In genomic region chr5:9197881-9198260, GRCh38 we compare ENCODE assay signal across 9 cellular contexts.
DNase-seq lines count a peak whose midpoint lies in the region; ATAC-seq and TF ChIP-seq lines count a peak whose summit lies in the region.
"Had no signal": no experiment of that assay in that cellular context is flagged by ENCODE, and none has a peak within 500 bp of the region (broad histone marks: within the 10 kb centered on the region; RNA-seq: fewer than 3 reads in every experiment).

No MANE protein-coding gene starts in this region.

- H3K27ac ChIP-seq in osteoblast (ENCODE audit: low read depth, low read length) (peak overlapping the region; percentile 36), caudate nucleus (ENCODE audit: low read depth, low read length) (no peak overlapping the region)

- H3K9me3 ChIP-seq in osteoblast (ENCODE audit: low read depth, low read length): no peaks in the 10 kb centered on the region

- no peak overlapping the region for H2AFZ ChIP-seq in osteoblast (ENCODE audit: low read length)

- no peaks in the 10 kb centered on the region for H4K20me1 ChIP-seq in osteoblast (ENCODE audit: insufficient read depth, low read length)

- H3K79me2 ChIP-seq in osteoblast (ENCODE audit: insufficient read depth, low read length): no peaks in the 10 kb centered on the region

- H3K27me3 ChIP-seq in osteoblast (ENCODE audit: insufficient read depth, low read length): no peaks in the 10 kb centered on the region

- peak; percentile 65 for DNase-seq in HS-5 (ENCODE audit: low read depth)
- DNase-seq in osteoblast (ENCODE audit: insufficient read length, low spot score, missing footprints): no peak
- DNase-seq in NCI-H187 treated with DMSO at 0.1 percent for 48 hours (lab: John Stamatoyannopoulos, UW): no peak
- no peak for DNase-seq in caudate nucleus (lab: John Stamatoyannopoulos, UW)
- DNase-seq in pons (ENCODE audit: low spot score): no peak
- no peak for DNase-seq in DMS53 treated with DMSO at 0.1 percent for 48 hours (lab: John Stamatoyannopoulos, UW; ENCODE audit: unreplicated experiment)
- DNase-seq: activated B cell treated with CpG ODN at 0.5 μM for 24 hours had no signal

- ATAC-seq in GM19035 (IDR thresholded peaks at IDR 0.05; ENCODE audit: unreplicated experiment): peak; percentile 97
- ATAC-seq in HG02642 (IDR thresholded peaks at IDR 0.05; ENCODE audit: poor library complexity, unreplicated experiment): peak; percentile 92

- H3K4me3 ChIP-seq in osteoblast (ENCODE audit: insufficient read depth, low read length): no peak overlapping the region

- H3K4me2 ChIP-seq in osteoblast (ENCODE audit: insufficient read depth, low read length): no peak overlapping the region

- H3K4me1 ChIP-seq in osteoblast (ENCODE audit: insufficient read depth, low read length): peaks cover 30% of the 10 kb centered on the region

- TF ChIP-seq CTCF in osteoblast (IDR thresholded peaks at IDR 0.05; ENCODE audit: extremely low read depth, low read depth, low read length): no peak

- no peaks in the 10 kb centered on the region for H3K36me3 ChIP-seq in osteoblast (ENCODE audit: insufficient read depth, low read length)
